ENCODE assay signal across 21 cellular contexts in the genomic region with DNA sequence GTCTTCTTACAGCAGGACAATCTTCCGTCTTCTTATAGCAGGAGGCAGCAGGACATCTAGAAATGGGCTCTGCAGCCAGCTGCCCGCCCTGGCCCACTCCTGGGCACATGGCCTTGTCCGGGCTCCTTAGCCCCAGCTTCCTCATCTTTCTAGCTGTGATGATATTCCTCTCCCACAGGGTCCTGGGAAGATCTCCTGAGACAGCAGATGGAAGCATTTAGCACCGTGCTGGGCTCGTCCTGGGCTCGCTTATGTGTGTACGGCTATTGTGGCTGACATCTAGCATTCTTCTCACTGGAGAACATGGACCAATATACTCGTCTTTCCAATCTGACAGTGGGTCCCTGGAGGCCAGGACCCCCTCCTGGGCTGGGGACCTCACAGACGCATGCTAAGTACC.
"Had no signal": no experiment of that assay in that cellular context is flagged by ENCODE, and none has a peak within 500 bp of the region (broad histone marks: within the 10 kb centered on the region; RNA-seq: fewer than 3 reads in every experiment).

No MANE protein-coding gene starts in this region.

- H3K27ac Mint-ChIP-seq: activated naive CD8-positive, alpha-beta T cell treated with anti-CD3 and anti-CD28 coated beads, Interleukin-2, amount 50 U/mL, for 24 hours; activated T-helper 17 cell treated with anti-CD3 and anti-CD28 coated beads, Interleukin-2, amount 50 U/mL, for 72 hours; memory B cell had no signal

- ATAC-seq: activated naive CD8-positive, alpha-beta T cell treated with anti-CD3 and anti-CD28 coated beads, Interleukin-2, amount 50 U/mL, for 24 hours; activated T-helper 17 cell treated with anti-CD3 and anti-CD28 coated beads, Interleukin-2, amount 50 U/mL, for 72 hours; foreskin keratinocyte; left lobe of liver; natural killer cell; right lobe of liver; stimulated activated effector memory CD8-positive, alpha-beta T cell treated with anti-CD3 and anti-CD28 coated beads, Interleukin-12 subunit alpha, Interleukin-12 subunit beta, amount 100 ng/mL, for 72 hours had no signal

- H3K9ac ChIP-seq: SK-N-SH had no signal

- H3K4me3 ChIP-seq: prostate gland, right lobe of liver, thyroid gland, uterus had no signal

- H3K27me3 Mint-ChIP-seq: activated naive CD8-positive, alpha-beta T cell treated with anti-CD3 and anti-CD28 coated beads, Interleukin-2, amount 50 U/mL, for 24 hours; activated T-helper 17 cell treated with anti-CD3 and anti-CD28 coated beads, Interleukin-2, amount 50 U/mL, for 72 hours; memory B cell had no signal

- H3K4me1 ChIP-seq: foreskin keratinocyte, prostate gland, right lobe of liver had no signal

- H3K9me3 ChIP-seq: prostate gland, right lobe of liver, SK-N-SH, thyroid gland, uterus had no signal

- H3K36me3 ChIP-seq: prostate gland, right lobe of liver, thyroid gland, uterus had no signal

- H3K4me3 Mint-ChIP-seq: activated naive CD8-positive, alpha-beta T cell treated with anti-CD3 and anti-CD28 coated beads, Interleukin-2, amount 50 U/mL, for 24 hours; activated T-helper 17 cell treated with anti-CD3 and anti-CD28 coated beads, Interleukin-2, amount 50 U/mL, for 72 hours; memory B cell; natural killer cell; stimulated activated effector memory CD8-positive, alpha-beta T cell treated with anti-CD3 and anti-CD28 coated beads, Interleukin-12 subunit alpha, Interleukin-12 subunit beta, amount 100 ng/mL, for 72 hours had no signal

- H3K27me3 ChIP-seq: foreskin keratinocyte, right lobe of liver, thyroid gland, uterus had no signal

- H3K9me3 Mint-ChIP-seq: activated naive CD8-positive, alpha-beta T cell treated with anti-CD3 and anti-CD28 coated beads, Interleukin-2, amount 50 U/mL, for 24 hours; activated T-helper 17 cell treated with anti-CD3 and anti-CD28 coated beads, Interleukin-2, amount 50 U/mL, for 72 hours; memory B cell; natural killer cell; stimulated activated effector memory CD8-positive, alpha-beta T cell treated with anti-CD3 and anti-CD28 coated beads, Interleukin-12 subunit alpha, Interleukin-12 subunit beta, amount 100 ng/mL, for 72 hours had no signal

- DNase-seq: activated CD4-positive, alpha-beta T cell treated with anti-CD3 and anti-CD28 coated beads for 1 hour; activated CD4-positive, alpha-beta T cell treated with anti-CD3 and anti-CD28 coated beads, Interleukin-2, amount 50 U/mL, for 48 hours; activated naive CD4-positive, alpha-beta T cell treated with Interleukin-2 at 50 U/mL for 16 hours; activated naive CD8-positive, alpha-beta T cell treated with anti-CD3 and anti-CD28 coated beads, Interleukin-2, amount 50 U/mL, for 24 hours; cortex of kidney; effector memory CD4-positive, alpha-beta T cell; foreskin keratinocyte; head of caudate nucleus; natural killer cell; occipital lobe; SK-N-SH; stimulated activated CD4-positive, alpha-beta T cell treated with anti-CD3 and anti-CD28 coated beads, Interleukin-1b, Interleukin-23, amount 100 ng/mL, for 48 hours; thyroid gland; uterus had no signal

- H3K4me1 Mint-ChIP-seq: activated naive CD8-positive, alpha-beta T cell treated with anti-CD3 and anti-CD28 coated beads, Interleukin-2, amount 50 U/mL, for 24 hours; activated T-helper 17 cell treated with anti-CD3 and anti-CD28 coated beads, Interleukin-2, amount 50 U/mL, for 72 hours had no signal

- H3K36me3 Mint-ChIP-seq: natural killer cell had no signal

- H3K27ac ChIP-seq: foreskin keratinocyte, prostate gland, right lobe of liver, thyroid gland, uterus, VCaP had no signal

- H3K4me2 ChIP-seq: SK-N-SH had no signal
